1 cellular context compared by ENCODE assay signal in genomic region chr6:10747251-10747972, GRCh38.
TF ChIP-seq lines count a peak whose summit lies in the region.

Gene TMEM14B (plus strand): TSS chr6:10747805. CDS start chr6:10749246, 1,441 bp downstream.

TF ChIP-seq in HepG2, 621 proteins besides CTCF, POLR2A, EP300 and RAD21 (continued from another document and continues in another):
- TF ChIP-seq ZNF646 (CRISPR knock-in tag; IDR thresholded peaks at IDR 0.05) = 0 out of 2 replicates have a peak, but pooled peaks have one; percentile 14
- peak; percentile 94 for TF ChIP-seq MYNN (CRISPR knock-in tag; IDR thresholded peaks at IDR 0.05; ENCODE audit: low read depth)
- TF ChIP-seq PAX8 (CRISPR knock-in tag; IDR thresholded peaks at IDR 0.05; ENCODE audit: borderline replicate concordance) = no peak
- peak; percentile 97 for TF ChIP-seq ZNF788 (CRISPR knock-in tag; IDR thresholded peaks at IDR 0.05; ENCODE audit: borderline replicate concordance)
- TF ChIP-seq ZNF263 (CRISPR knock-in tag; IDR thresholded peaks at IDR 0.05) = no peak
- TF ChIP-seq SATB2 (CRISPR knock-in tag; IDR thresholded peaks at IDR 0.05) = no peak
- TF ChIP-seq ZFP62 (CRISPR knock-in tag; IDR thresholded peaks at IDR 0.05) = no peak
- no peak for TF ChIP-seq CCAR2 (optimal IDR thresholded peaks at IDR 0.05; ENCODE audit: low read depth, low read length)
- peak; percentile 13; the same call in 1 of the 2 replicates for TF ChIP-seq HHEX (CRISPR knock-in tag; IDR thresholded peaks at IDR 0.05)
- TF ChIP-seq ZNF530 (CRISPR knock-in tag; IDR thresholded peaks at IDR 0.05; ENCODE audit: low read depth) = 0 out of 2 replicates have a peak, but pooled peaks have one; percentile 75
- peak; percentile 99 for TF ChIP-seq MTERF4 (CRISPR knock-in tag; IDR thresholded peaks at IDR 0.05)
- TF ChIP-seq PHF20 (CRISPR knock-in tag; IDR thresholded peaks at IDR 0.05) = peak; percentile 83
- no peak for TF ChIP-seq RAD51 (IDR thresholded peaks at IDR 0.05; ENCODE audit: borderline replicate concordance)
- peak; percentile 95; the same call in 1 of the 2 replicates for TF ChIP-seq ZNF784 (CRISPR knock-in tag; IDR thresholded peaks at IDR 0.05; ENCODE audit: borderline replicate concordance)
- no peak; the same call in 1 of the 2 replicates for TF ChIP-seq ZNF460 (CRISPR knock-in tag; IDR thresholded peaks at IDR 0.05; ENCODE audit: borderline replicate concordance)
- TF ChIP-seq IKZF1 (IDR thresholded peaks at IDR 0.05) = no peak
- TF ChIP-seq ZNF644 (CRISPR knock-in tag; IDR thresholded peaks at IDR 0.05; ENCODE audit: low read depth) = peak; percentile 68
- peak; percentile 98 for TF ChIP-seq ZNF34 (CRISPR knock-in tag; IDR thresholded peaks at IDR 0.05; ENCODE audit: borderline replicate concordance)
- TF ChIP-seq TFE3 (CRISPR knock-in tag; IDR thresholded peaks at IDR 0.05) = peak; percentile 59; the same call in 1 of the 2 replicates
- TF ChIP-seq NFE2L2 (IDR thresholded peaks at IDR 0.05; ENCODE audit: low read length) = no peak
- TF ChIP-seq RBM22 (optimal IDR thresholded peaks at IDR 0.05; ENCODE audit: low read length) = peak; percentile 58
- TF ChIP-seq MEIS1 (CRISPR knock-in tag; IDR thresholded peaks at IDR 0.05; ENCODE audit: borderline replicate concordance) = peak; percentile 63; the same call in 1 of the 2 replicates
- TF ChIP-seq ZNF24 (IDR thresholded peaks at IDR 0.05) = no peak
- no peak for TF ChIP-seq HNRNPH1 (optimal IDR thresholded peaks at IDR 0.05; ENCODE audit: low read depth, low read length)
- peak; percentile 93 for TF ChIP-seq TBX2 (CRISPR knock-in tag; IDR thresholded peaks at IDR 0.05; ENCODE audit: borderline replicate concordance)
- no peak for TF ChIP-seq ZNF264 (CRISPR knock-in tag; IDR thresholded peaks at IDR 0.05)
- TF ChIP-seq TBL1XR1 (IDR thresholded peaks at IDR 0.05; ENCODE audit: borderline replicate concordance, low read length, partially characterized antibody) = no peak
- no peak for TF ChIP-seq RFX5 (IDR thresholded peaks at IDR 0.05; ENCODE audit: low read depth, low read length)
- TF ChIP-seq KAT8 (CRISPR knock-in tag; IDR thresholded peaks at IDR 0.05) = peak; percentile 94
- TF ChIP-seq DNMT3B (CRISPR knock-in tag; conservative IDR thresholded peaks at IDR 0.05) = no peak
- TF ChIP-seq HMG20A (CRISPR knock-in tag; IDR thresholded peaks at IDR 0.05; ENCODE audit: borderline replicate concordance) = peak; percentile 60
- no peak; the same call in 1 of the 2 replicates for TF ChIP-seq LBX2 (CRISPR knock-in tag; IDR thresholded peaks at IDR 0.05; ENCODE audit: borderline replicate concordance)
- TF ChIP-seq ZEB1 (IDR thresholded peaks at IDR 0.05; ENCODE audit: insufficient replicate concordance, low read depth) = peak; percentile 87
- 0 out of 2 replicates have a peak, but pooled peaks have one; percentile 10 for TF ChIP-seq TBP (CRISPR knock-in tag; IDR thresholded peaks at IDR 0.05)
- peak; percentile 98 for TF ChIP-seq ZNF563 (CRISPR knock-in tag; IDR thresholded peaks at IDR 0.05)
- TF ChIP-seq SNAI1 (CRISPR knock-in tag; IDR thresholded peaks at IDR 0.05; ENCODE audit: borderline replicate concordance) = peak; percentile 95
- TF ChIP-seq ZNF451 (CRISPR knock-in tag; IDR thresholded peaks at IDR 0.05) = peak; percentile 87
- TF ChIP-seq ATF7 (IDR thresholded peaks at IDR 0.05) = no peak
- no peak for TF ChIP-seq ATF7 (CRISPR knock-in tag; IDR thresholded peaks at IDR 0.05)
- peak; percentile 58 for TF ChIP-seq NFAT5 (CRISPR knock-in tag; IDR thresholded peaks at IDR 0.05)
- peak; percentile 86 for TF ChIP-seq ZSCAN12 (CRISPR knock-in tag; IDR thresholded peaks at IDR 0.05)
- TF ChIP-seq GABPB1 (CRISPR knock-in tag; IDR thresholded peaks at IDR 0.05) = peak; percentile 96
- peak; percentile 78; the same call in 1 of the 2 replicates for TF ChIP-seq ZNF281 (CRISPR knock-in tag; IDR thresholded peaks at IDR 0.05; ENCODE audit: borderline replicate concordance)
- peak; percentile 58; the same call in 1 of the 2 replicates for TF ChIP-seq GZF1 (CRISPR knock-in tag; IDR thresholded peaks at IDR 0.05)
- TF ChIP-seq ZNF747 (CRISPR knock-in tag; IDR thresholded peaks at IDR 0.05; ENCODE audit: borderline replicate concordance) = peak; percentile 64; the same call in 1 of the 2 replicates
- no peak; the same call in 1 of the 2 replicates for TF ChIP-seq ZNF441 (CRISPR knock-in tag; IDR thresholded peaks at IDR 0.05; ENCODE audit: borderline replicate concordance)
- TF ChIP-seq ZFP36L2 (CRISPR knock-in tag; IDR thresholded peaks at IDR 0.05) = no peak
